ENCODE assay signal across 8 cellular contexts in genomic region chr1:85061711-85062424, GRCh38. TPM values are rescaled to one million over a fixed set of nuclear protein-coding genes. Genes with fewer than 3 reads are reported as not detected.
DNase-seq lines count a peak whose midpoint lies in the region; ATAC-seq and TF ChIP-seq lines count a peak whose summit lies in the region.

No MANE protein-coding gene starts in this region.

- intact Hi-C loops in spleen (cut with DNase I; ENCODE audit: low total_unique reads) = no loop called here

- H3K9me3 ChIP-seq in WERI-Rb-1 (ENCODE audit: severe bottlenecking) = no peaks in the 10 kb centered on the region
- no peaks in the 10 kb centered on the region for H3K9me3 ChIP-seq in spleen

- no peaks in the 10 kb centered on the region for H3K36me3 Mint-ChIP-seq in immature natural killer cell

- H3K9me3 Mint-ChIP-seq in immature natural killer cell = peaks cover 0 to 1% (median 0%) of the 10 kb centered on the region in 6 donors

- H3K27me3 ChIP-seq in WERI-Rb-1 (ENCODE audit: insufficient read depth, low read depth, severe bottlenecking) (no peaks in the 10 kb centered on the region), spleen (replicated peaks in 1 of 7) (peaks cover 0 to 11% (median 0%) of the 10 kb centered on the region in 7 donors)

- H3K4me1 Mint-ChIP-seq in immature natural killer cell = peaks cover 12 to 16% of the 10 kb centered on the region in 2 donors

- H3K36me3 ChIP-seq in WERI-Rb-1 (no peaks in the 10 kb centered on the region), spleen (no peaks in the 10 kb centered on the region)

- H3K27ac ChIP-seq in WERI-Rb-1 (no peak overlapping the region), caudate nucleus (ENCODE audit: low read depth, low read length) (no peak overlapping the region), spleen (peak overlapping the region in 4 of 8 donors; percentile 41 to 57 (median 47))

- H3K27ac Mint-ChIP-seq in immature natural killer cell = peak overlapping the region; percentile 28 to 92 (median 80)

- TF ChIP-seq CTCF in WERI-Rb-1 (IDR thresholded peaks at IDR 0.05; ENCODE audit: low read depth, low read length) = no peak
- no peak for TF ChIP-seq CTCF in spleen (IDR thresholded peaks at IDR 0.05 in 8 of 11, conservative IDR thresholded peaks at IDR 0.05 in 3 of 11)

- H3K27me3 Mint-ChIP-seq in immature natural killer cell (ENCODE audit: low read depth in 3 of 3) = peaks cover 4 to 13% (median 7%) of the 10 kb centered on the region in 3 donors

- WGBS in spleen, 5 donors = 8 to 12% (median 10%) methylated on average over 24 to 25 of the region's 25 CpGs

- H3K4me1 ChIP-seq in spleen = peaks cover 0 to 14% (median 8%) of the 10 kb centered on the region in 6 donors

- ATAC-seq in GM18498 (IDR thresholded peaks at IDR 0.05; ENCODE audit: unreplicated experiment) (peak; percentile 100), HG02870 (IDR thresholded peaks at IDR 0.05; ENCODE audit: unreplicated experiment) (peak; percentile 100)

- H3K4me3 Mint-ChIP-seq in immature natural killer cell = peak overlapping the region; percentile 76 to 89 (median 84)

- TF ChIP-seq POLR2A in spleen (IDR thresholded peaks at IDR 0.05) = no peak

- H3K4me3 ChIP-seq in WERI-Rb-1 (ENCODE audit: low read depth, low read length) = peak overlapping the region; percentile 42
- peak overlapping the region; percentile 22 to 70 (median 36) for H3K4me3 ChIP-seq in spleen

- DNase-seq in NCI-H2029 (lab: John Stamatoyannopoulos, UW) (peak; percentile 92), WERI-Rb-1 (peak; percentile 72), caudate nucleus (lab: John Stamatoyannopoulos, UW) (peak; percentile 5 to 95 (median 72)), immature natural killer cell (peak; percentile 65 to 84 (median 78)), spleen (peak; percentile 80), GF-D8 (lab: John Stamatoyannopoulos, UW) (no peak)

RNA-seq across cellular contexts. Expression of gene MCOLN3, which starts 13.6 kb away (rescaled TPM):
- polyA plus RNA-seq in immature natural killer cell (not detected), spleen (1 to 10 TPM in 2 of 3 donors, under 1 TPM in 1; 0.68 to 2.0 (median 1.4) TPM)
- 1 to 10 TPM in 6 of 7 donors, under 1 TPM in 1; 0.72 to 8.7 (median 2.5) TPM for total RNA-seq in spleen
